1 cellular context compared by ENCODE assay signal in genomic region chr11:60914620-60915249, GRCh38.
TF ChIP-seq lines count a peak whose summit lies in the region.

No MANE protein-coding gene starts in this region.

TF ChIP-seq in HepG2, 621 proteins besides CTCF, POLR2A, EP300 and RAD21:
- no peak for TF ChIP-seq ZNF24 (IDR thresholded peaks at IDR 0.05)
- TF ChIP-seq ZFP91 (CRISPR knock-in tag; IDR thresholded peaks at IDR 0.05; ENCODE audit: borderline replicate concordance): 0 out of 2 replicates have a peak, but pooled peaks have one; percentile 3
